In the genomic region with DNA sequence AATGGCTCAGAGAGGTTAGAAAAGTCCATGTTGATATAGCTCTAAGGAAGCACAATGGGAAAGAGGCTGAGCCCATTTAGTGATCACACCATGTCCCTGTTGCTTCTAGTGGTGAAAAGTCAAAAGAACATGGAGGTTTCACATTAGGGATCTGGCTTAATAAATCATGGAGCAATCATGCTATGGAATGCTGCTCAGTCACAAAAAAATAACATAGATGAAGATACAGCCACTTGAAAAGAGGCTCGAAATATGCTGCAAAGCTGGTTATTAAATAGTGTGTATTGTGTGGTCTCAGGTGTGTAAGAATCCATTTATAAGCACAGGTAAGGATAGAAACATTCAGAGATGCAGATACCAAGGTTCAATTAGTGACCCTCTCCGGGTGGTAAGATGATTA, we compare ENCODE assay signal across 8 cellular contexts.
"Had no signal": no experiment of that assay in that cellular context is flagged by ENCODE, and none has a peak within 500 bp of the region (broad histone marks: within the 10 kb centered on the region; RNA-seq: fewer than 3 reads in every experiment).

No MANE protein-coding gene starts in this region.

- H3K9me3 ChIP-seq: HAP-1 had no signal

- H3K4me3 ChIP-seq: GM23338, HAP-1 had no signal

- H3K4me3 Mint-ChIP-seq: GM23338, HFFc6, IgD-negative memory B cell had no signal

- H3K27me3 Mint-ChIP-seq: IgD-negative memory B cell had no signal

- H3K36me3 ChIP-seq: HAP-1 had no signal

- H3K9me3 Mint-ChIP-seq: GM23338, HFFc6 had no signal

- ATAC-seq: HCT116, HepG2 had no signal

- H3K4me1 ChIP-seq: HAP-1 had no signal

- DNase-seq: H7, HFFc6 had no signal

- H3K27ac Mint-ChIP-seq: GM23338, HFFc6, IgD-negative memory B cell had no signal

- H3K27ac ChIP-seq: HL-60 had no signal
